17 cellular contexts compared by ENCODE assay signal in the genomic region with DNA sequence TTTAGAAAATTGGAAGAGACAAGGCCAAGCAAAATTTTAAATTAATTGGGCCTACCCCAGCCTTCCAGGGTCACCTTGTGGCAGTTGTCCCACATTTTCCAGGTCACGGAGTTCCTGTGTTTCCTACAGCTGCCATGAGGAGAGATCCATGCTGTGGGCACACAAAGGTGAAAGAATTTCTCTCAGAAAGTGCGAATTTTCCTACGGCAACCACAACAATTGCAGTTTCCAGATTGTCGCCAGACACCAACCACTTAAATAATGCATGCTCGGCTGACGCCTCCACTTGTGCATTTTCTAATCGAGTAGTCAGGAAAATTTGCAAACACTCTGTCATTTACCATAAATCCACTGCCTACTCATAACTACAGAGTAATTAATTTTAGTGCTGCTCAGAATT.
"Had no signal": no experiment of that assay in that cellular context is flagged by ENCODE, and none has a peak within 500 bp of the region (broad histone marks: within the 10 kb centered on the region; RNA-seq: fewer than 3 reads in every experiment).

No MANE protein-coding gene starts in this region.

- H3K9me3 ChIP-seq: heart right ventricle, right atrium auricular region, transverse colon had no signal

- H3K27me3 ChIP-seq: heart right ventricle, right atrium auricular region, transverse colon had no signal

- H3K4me1 ChIP-seq: transverse colon had no signal

- H3K4me3 ChIP-seq: cardiac muscle cell, heart right ventricle, right atrium auricular region, transverse colon had no signal

- ATAC-seq: heart right ventricle, left colon, T-helper 17 cell had no signal

- DNase-seq: activated B cell treated with CpG ODN at 0.5 μM for 24 hours; activated CD4-positive, alpha-beta memory T cell treated with anti-CD3 and anti-CD28 coated beads for 36 hours; activated CD4-positive, alpha-beta T cell treated with anti-CD3 and anti-CD28 coated beads for 48 hours; activated naive CD4-positive, alpha-beta T cell treated with Interleukin-2 at 50 U/mL for 16 hours; activated naive CD8-positive, alpha-beta T cell treated with anti-CD3 and anti-CD28 coated beads, Interleukin-2, amount 10 ng/mL, durations not matched to agents 7 days and 5 days; activated T-cell treated with anti-CD3 and anti-CD28 coated beads, Interleukin-2, amount 50 U/mL, for 48 hours; amniotic stem cell; effector CD4-positive, alpha-beta T cell; foreskin fibroblast; heart right ventricle; left colon; naive B cell; stimulated activated CD4-positive, alpha-beta T cell treated with anti-CD3 and anti-CD28 coated beads, Interleukin-4, amount 100 ng/mL, for 4 hours; T-helper 17 cell; transverse colon had no signal

- H3K36me3 ChIP-seq: cardiac muscle cell, heart right ventricle, right atrium auricular region, transverse colon had no signal

- H3K27ac ChIP-seq: cardiac muscle cell, heart right ventricle, right atrium auricular region, transverse colon had no signal
